ENCODE assay signal across 27 cellular contexts in the genomic region with DNA sequence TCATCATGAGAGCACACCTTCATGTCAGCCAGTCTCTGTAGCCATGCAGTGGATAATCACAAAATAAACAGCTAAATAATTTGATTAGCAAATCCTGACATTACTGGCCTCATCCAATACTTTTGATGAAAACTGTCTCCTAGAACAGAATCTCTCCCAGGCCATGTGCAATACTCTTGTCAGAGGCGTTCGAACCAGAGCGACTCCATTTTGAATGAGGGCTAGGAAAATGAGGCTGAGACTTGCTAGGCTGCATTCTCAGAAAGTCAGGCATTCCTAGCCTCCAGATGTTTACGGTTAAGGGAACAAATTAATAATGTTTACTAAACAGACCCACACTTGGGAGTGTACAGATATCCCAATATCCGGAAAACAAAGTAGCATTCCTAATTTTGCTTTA.
DNase-seq lines count a peak whose midpoint lies in the region; ATAC-seq, FAIRE-seq and TF ChIP-seq lines count a peak whose summit lies in the region.
"Had no signal": no experiment of that assay in that cellular context is flagged by ENCODE, and none has a peak within 500 bp of the region (broad histone marks: within the 10 kb centered on the region; RNA-seq: fewer than 3 reads in every experiment).

No MANE protein-coding gene starts in this region.

- H3K9me3 ChIP-seq in Loucy (ENCODE audit: insufficient read depth, low read depth, low read length) = peaks cover 9% of the 10 kb centered on the region; the same call in 1 of the 2 replicates
- no peaks in the 10 kb centered on the region for H3K9me3 ChIP-seq in endocrine pancreas (ENCODE audit: control insufficient read depth, low read length)
- peaks cover 2% of the 10 kb centered on the region for H3K9me3 ChIP-seq in trophoblast cell (ENCODE audit: insufficient read depth, low read depth, low read length)
- H3K9me3 ChIP-seq: SJCRH30, spleen had no signal

- H3K4me3 ChIP-seq in Loucy (ENCODE audit: low read length, poor library complexity, severe bottlenecking) (no peak overlapping the region), endocrine pancreas (ENCODE audit: control insufficient read depth, insufficient read depth, low read length) (peak overlapping the region; percentile 38), trophoblast cell (ENCODE audit: low read depth, low read length) (no peak overlapping the region)
- H3K4me3 ChIP-seq: SJCRH30 had no signal

- H3K36me3 ChIP-seq in Loucy (ENCODE audit: insufficient read depth, low read length) (no peaks in the 10 kb centered on the region), endocrine pancreas (ENCODE audit: control insufficient read depth, insufficient read depth, low read length) (no peaks in the 10 kb centered on the region), trophoblast cell (ENCODE audit: control insufficient read depth in 1 of 2, insufficient read depth in 2 of 2, low read length in 2 of 2) (no peaks in the 10 kb centered on the region)
- H3K36me3 ChIP-seq: SJCRH30, spleen had no signal

- H2BK5ac ChIP-seq in trophoblast cell (ENCODE audit: low read depth, low read length, poor library complexity) = no peak overlapping the region

- H3K4ac ChIP-seq in trophoblast cell (ENCODE audit: low read depth, low read length) = no peak overlapping the region

- no peaks in the 10 kb centered on the region for H3K36me3 Mint-ChIP-seq in endothelial cell (ENCODE audit: low read depth, unreplicated experiment)
- H3K36me3 Mint-ChIP-seq: natural killer cell had no signal

- no peak overlapping the region for H3K4me3 Mint-ChIP-seq in endothelial cell (ENCODE audit: unreplicated experiment)
- H3K4me3 Mint-ChIP-seq: CD4-positive, CD25-positive, alpha-beta regulatory T cell had no signal

- H3F3A ChIP-seq in Loucy (ENCODE audit: low read depth) = no peaks in the 10 kb centered on the region

- H3K79me1 ChIP-seq in trophoblast cell (ENCODE audit: low read length) = no peaks in the 10 kb centered on the region

- FAIRE-seq in GM12892 (lab: Jason Lieb, UNC) = peak; percentile 54
- FAIRE-seq: astrocyte, keratinocyte, urothelium cell line had no signal

- H4K12ac ChIP-seq in trophoblast cell (ENCODE audit: low read depth, low read length) = no peak overlapping the region

- H4K8ac ChIP-seq in trophoblast cell (ENCODE audit: low read depth, low read length) = no peak overlapping the region

- H4K20me1 ChIP-seq in Loucy (ENCODE audit: insufficient read depth, low read length, poor library complexity, severe bottlenecking) = no peaks in the 10 kb centered on the region

- no peak overlapping the region for H2BK12ac ChIP-seq in trophoblast cell (ENCODE audit: low read length)

- no peak overlapping the region for H3K14ac ChIP-seq in trophoblast cell (ENCODE audit: low read length)

- H3K18ac ChIP-seq in trophoblast cell (ENCODE audit: low read length) = no peak overlapping the region

- H2AFZ ChIP-seq in Loucy (ENCODE audit: low read length) = no peak overlapping the region
- no peak overlapping the region for H2AFZ ChIP-seq in trophoblast cell (ENCODE audit: insufficient read depth, low read length, poor library complexity)

- H3K9me3 Mint-ChIP-seq in endothelial cell (ENCODE audit: unreplicated experiment) = no peaks in the 10 kb centered on the region
- H3K9me3 Mint-ChIP-seq: CD4-positive, CD25-positive, alpha-beta regulatory T cell; natural killer cell had no signal

- H2AK5ac ChIP-seq in trophoblast cell (ENCODE audit: low read length) = no peak overlapping the region

- H3K9me2 ChIP-seq in Loucy (replicated peaks; ENCODE audit: low read depth, low read length) = no peaks in the 10 kb centered on the region

- TF ChIP-seq POLR2A in GM12892 (IDR thresholded peaks at IDR 0.05; ENCODE audit: low read depth, low read length) = no peak

- H3K27ac ChIP-seq in trophoblast cell (ENCODE audit: low read depth, low read length) (no peak overlapping the region), substantia nigra (ENCODE audit: low read depth, low read length, poor library complexity, severe bottlenecking) (no peak overlapping the region)
- H3K27ac ChIP-seq: parathyroid adenoma, SJCRH30 had no signal

- ATAC-seq in GM21390 (IDR thresholded peaks at IDR 0.05; ENCODE audit: unreplicated experiment) = no peak
- ATAC-seq: natural killer cell had no signal

- no peak for DNase-seq in GM12892 (ENCODE audit: insufficient read length)
- DNase-seq in trophoblast cell = peak; percentile 7 to 53
- DNase-seq in substantia nigra (lab: John Stamatoyannopoulos, UW) = no peak
- no peak for DNase-seq in endothelial cell (ENCODE audit: low spot score)
- DNase-seq: activated effector memory CD4-positive, alpha-beta T cell treated with Interleukin-2 at 50 U/mL for 16 hours; activated T-cell treated with anti-CD3 and anti-CD28 coated beads for 4 hours; CD4-positive, CD25-positive, alpha-beta regulatory T cell; central memory CD4-positive, alpha-beta T cell; DND-41; dorsolateral prefrontal cortex; glutamatergic neuron; natural killer cell; NCI-H1048; NCI-H1694 treated with DMSO at 0.1 percent for 48 hours; NCI-H524 treated with DMSO at 0.1 percent for 48 hours; SJCRH30; spleen; stimulated activated CD4-positive, alpha-beta T cell treated with anti-CD3 and anti-CD28 coated beads, Interleukin-2, amount 100 ng/mL, for 48 hours had no signal

- H4K91ac ChIP-seq in trophoblast cell (ENCODE audit: low read depth, low read length) = no peak overlapping the region

- H3K9ac ChIP-seq in Loucy (ENCODE audit: low read depth, low read length, poor library complexity, severe bottlenecking) = no peak overlapping the region
- no peak overlapping the region for H3K9ac ChIP-seq in endocrine pancreas (ENCODE audit: control insufficient read depth, insufficient read depth, low read length)
- no peak overlapping the region for H3K9ac ChIP-seq in trophoblast cell (ENCODE audit: low read length)
- H3K9ac ChIP-seq: parathyroid adenoma had no signal

- no peaks in the 10 kb centered on the region for H3K27me3 Mint-ChIP-seq in endothelial cell (ENCODE audit: unreplicated experiment)
- H3K27me3 Mint-ChIP-seq: activated naive CD8-positive, alpha-beta T cell; CD4-positive, CD25-positive, alpha-beta regulatory T cell had no signal

- H3K27ac Mint-ChIP-seq in endothelial cell (ENCODE audit: unreplicated experiment) = no peak overlapping the region
- H3K27ac Mint-ChIP-seq: activated naive CD8-positive, alpha-beta T cell; CD4-positive, CD25-positive, alpha-beta regulatory T cell; T-helper 1 cell treated with Interleukin-12 subunit alpha and Interleukin-12 subunit beta and Interleukin-4 antibody, amounts not matched to agents 30 μg/mL and 1 μg/mL, for 36 hours had no signal

- H3K4me1 ChIP-seq in Loucy (ENCODE audit: insufficient read depth, low read length, poor library complexity, severe bottlenecking) (peaks cover 48% of the 10 kb centered on the region), endocrine pancreas (ENCODE audit: control insufficient read depth, insufficient read depth, low read length) (peaks cover 6% of the 10 kb centered on the region), trophoblast cell (ENCODE audit: control insufficient read depth in 1 of 2, insufficient read depth in 2 of 2, low read length in 2 of 2) (peaks cover 2 to 6% of the 10 kb centered on the region in 2 experiments)
- H3K4me1 ChIP-seq: parathyroid adenoma, SJCRH30 had no signal

- no peak overlapping the region for H3K23ac ChIP-seq in trophoblast cell (ENCODE audit: low read length)

- H3K27me3 ChIP-seq in Loucy (ENCODE audit: insufficient read depth, low read length, poor library complexity, severe bottlenecking) = no peaks in the 10 kb centered on the region
- H3K27me3 ChIP-seq in endocrine pancreas (ENCODE audit: control insufficient read depth, insufficient read depth, low read length) = no peaks in the 10 kb centered on the region
- no peaks in the 10 kb centered on the region for H3K27me3 ChIP-seq in trophoblast cell (ENCODE audit: insufficient read depth, low read length)
- H3K27me3 ChIP-seq: dorsolateral prefrontal cortex, SJCRH30, spleen had no signal

- H3K79me2 ChIP-seq in Loucy (ENCODE audit: insufficient read depth, low read length) (peaks cover 87% of the 10 kb centered on the region), trophoblast cell (ENCODE audit: control insufficient read depth, insufficient read depth, low read length, poor library complexity) (no peaks in the 10 kb centered on the region)
- H3K79me2 ChIP-seq: parathyroid adenoma had no signal

- H2BK120ac ChIP-seq in trophoblast cell (ENCODE audit: insufficient read depth, low read length, poor library complexity) = no peak overlapping the region

- TF ChIP-seq CTCF in Loucy (conservative IDR thresholded peaks at IDR 0.05; ENCODE audit: low read length) (no peak), endothelial cell (IDR thresholded peaks at IDR 0.05; ENCODE audit: unreplicated experiment) (no peak)

- H3K4me1 Mint-ChIP-seq in endothelial cell (ENCODE audit: unreplicated experiment) = peaks cover 19% of the 10 kb centered on the region

- H3K4me2 ChIP-seq in Loucy (ENCODE audit: low read depth, low read length, poor library complexity, severe bottlenecking) = peak overlapping the region; percentile 57
- H3K4me2 ChIP-seq in trophoblast cell (ENCODE audit: low read length) = no peak overlapping the region

- WGBS in trophoblast cell (ENCODE audit: extremely low coverage, insufficient coverage, insufficient read length) = no CpG with 5 or more reads among the region's 5 CpGs

Comparison
In these comparisons a context has a peak if more than half of its experiments do, and no peak if none do; other contexts are left out.
1. DNase-seq: peak in trophoblast cell (2 of 2); none in GM12892 (single experiment), substantia nigra (0 of 49) and endothelial cell (single experiment).